24 cellular contexts compared by ENCODE assay signal in the genomic region with DNA sequence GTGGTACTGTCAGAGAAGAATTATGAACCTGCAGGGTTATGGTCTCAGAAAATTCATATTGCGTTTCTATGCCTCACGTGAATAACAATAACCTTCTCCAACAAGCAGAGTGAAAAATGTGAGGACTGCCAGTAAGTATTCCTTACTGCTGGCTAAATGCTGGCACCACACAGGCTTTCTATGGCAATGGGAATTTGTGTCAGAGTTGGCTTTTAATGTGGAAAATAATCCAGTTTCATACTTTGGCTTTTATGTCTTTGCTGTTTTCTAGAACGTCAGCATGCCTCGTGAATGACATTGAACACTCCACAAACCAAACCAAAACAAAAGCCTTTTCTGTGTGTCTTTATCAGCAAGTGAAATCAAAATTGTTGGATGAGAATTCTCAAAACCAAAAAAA.
"Had no signal": no experiment of that assay in that cellular context is flagged by ENCODE, and none has a peak within 500 bp of the region (broad histone marks: within the 10 kb centered on the region; RNA-seq: fewer than 3 reads in every experiment).

No MANE protein-coding gene starts in this region.

- H3K4me1 ChIP-seq: lower lobe of right lung, uterus had no signal

- H3K36me3 Mint-ChIP-seq: activated naive CD8-positive, alpha-beta T cell; naive thymus-derived CD4-positive, alpha-beta T cell had no signal

- H3K27ac ChIP-seq: coronary artery, epithelial cell of prostate, lower lobe of right lung, tibial artery, uterus had no signal

- H3K4me3 Mint-ChIP-seq: activated B cell treated with CpG ODN at 0.5 μM for 24 hours; activated CD4-positive, alpha-beta T cell treated with anti-CD3 and anti-CD28 coated beads for 36 hours; activated naive CD8-positive, alpha-beta T cell; activated T-cell treated with anti-CD3 and anti-CD28 coated beads, Interleukin-2, amount 50 U/mL, for 24 hours; activated T-helper 17 cell treated with anti-CD3 and anti-CD28 coated beads, Interleukin-2, amount 50 U/mL, for 72 hours; endodermal cell; naive thymus-derived CD4-positive, alpha-beta T cell had no signal

- H3K9me3 ChIP-seq: lower lobe of right lung, tibial artery, uterus had no signal

- DNase-seq: activated B cell treated with CpG ODN at 0.5 μM for 24 hours; activated CD4-positive, alpha-beta T cell treated with anti-CD3 and anti-CD28 coated beads for 36 hours; activated CD4-positive, alpha-beta T cell treated with anti-CD3 and anti-CD28 coated beads, Interleukin-2, amount 50 U/mL, for 4 hours; activated CD8-positive, alpha-beta memory T cell treated with anti-CD3 and anti-CD28 coated beads for 24 hours; activated CD8-positive, alpha-beta memory T cell treated with anti-CD3 and anti-CD28 coated beads, Interleukin-2, amount 50 U/mL, for 4 hours; activated T-cell treated with anti-CD3 and anti-CD28 coated beads, Interleukin-2, amount 50 U/mL, for 24 hours; amniotic stem cell; cerebellar nuclear complex; endodermal cell; foreskin fibroblast; kidney; lower lobe of right lung; naive thymus-derived CD4-positive, alpha-beta T cell; stimulated activated CD4-positive, alpha-beta T cell treated with anti-CD3 and anti-CD28 coated beads, Interleukin-12 subunit alpha, Interleukin-12 subunit beta, amount 100 ng/mL, for 4 hours; stimulated activated CD4-positive, alpha-beta T cell treated with anti-CD3 and anti-CD28 coated beads, Interleukin-4, amount 100 ng/mL, for 4 hours; stimulated activated naive CD8-positive, alpha-beta T cell treated with anti-CD3 and anti-CD28 coated beads, Interleukin-15, Interleukin-2, amounts not matched to agents 100 U/mL and 50 U/mL, for 24 hours; T1000; tibial artery; uterus had no signal

- H3K9me3 Mint-ChIP-seq: activated B cell treated with CpG ODN at 0.5 μM for 24 hours; activated T-cell treated with anti-CD3 and anti-CD28 coated beads, Interleukin-2, amount 50 U/mL, for 24 hours; endodermal cell had no signal

- ATAC-seq: activated CD4-positive, alpha-beta T cell treated with anti-CD3 and anti-CD28 coated beads for 36 hours; activated T-helper 17 cell treated with anti-CD3 and anti-CD28 coated beads, Interleukin-2, amount 50 U/mL, for 72 hours; left lobe of liver; lower lobe of right lung; naive thymus-derived CD4-positive, alpha-beta T cell; stimulated activated naive CD8-positive, alpha-beta T cell treated with anti-CD3 and anti-CD28 coated beads, Interleukin-15, Interleukin-2, amounts not matched to agents 100 U/mL and 50 U/mL, for 24 hours had no signal

- H3K27ac Mint-ChIP-seq: activated B cell treated with CpG ODN at 0.5 μM for 24 hours; activated CD4-positive, alpha-beta T cell treated with anti-CD3 and anti-CD28 coated beads for 36 hours; activated naive CD8-positive, alpha-beta T cell; activated T-cell treated with anti-CD3 and anti-CD28 coated beads, Interleukin-2, amount 50 U/mL, for 24 hours; activated T-helper 17 cell treated with anti-CD3 and anti-CD28 coated beads, Interleukin-2, amount 50 U/mL, for 72 hours; endodermal cell; naive thymus-derived CD4-positive, alpha-beta T cell had no signal

- H3K4me1 Mint-ChIP-seq: activated CD4-positive, alpha-beta T cell treated with anti-CD3 and anti-CD28 coated beads for 36 hours; activated T-helper 17 cell treated with anti-CD3 and anti-CD28 coated beads, Interleukin-2, amount 50 U/mL, for 72 hours had no signal

- H3K27me3 ChIP-seq: tibial artery, uterus had no signal

- H3K27me3 Mint-ChIP-seq: activated B cell treated with CpG ODN at 0.5 μM for 24 hours; activated CD4-positive, alpha-beta T cell treated with anti-CD3 and anti-CD28 coated beads for 36 hours; activated naive CD8-positive, alpha-beta T cell; activated T-cell treated with anti-CD3 and anti-CD28 coated beads, Interleukin-2, amount 50 U/mL, for 24 hours; activated T-helper 17 cell treated with anti-CD3 and anti-CD28 coated beads, Interleukin-2, amount 50 U/mL, for 72 hours had no signal

- H3K36me3 ChIP-seq: lower lobe of right lung, tibial artery, uterus had no signal

- H3K4me3 ChIP-seq: coronary artery, lower lobe of right lung, tibial artery, uterus had no signal
